23 cellular contexts compared by ENCODE assay signal in genomic region chr5:61827445-61827975, GRCh38.
DNase-seq lines count a peak whose midpoint lies in the region; ATAC-seq and TF ChIP-seq lines count a peak whose summit lies in the region.
"Had no signal": no experiment of that assay in that cellular context is flagged by ENCODE, and none has a peak within 500 bp of the region (broad histone marks: within the 10 kb centered on the region; RNA-seq: fewer than 3 reads in every experiment).

No MANE protein-coding gene starts in this region.

- H3K4me2 ChIP-seq in trophoblast cell (ENCODE audit: low read length) (no peak overlapping the region), Karpas-422 (ENCODE audit: low read depth, low read length, poor library complexity, severe bottlenecking) (no peak overlapping the region)
- H3K4me2 ChIP-seq: A549; BLaER1 treated with 17β-estradiol and CSF1 and Interleukin-3, amounts not matched to agents 10 nM and 100 nM; GM23338 had no signal

- H3K4me3 ChIP-seq in fibroblast of villous mesenchyme (ENCODE audit: low read depth, low read length) (no peak overlapping the region), trophoblast cell (ENCODE audit: low read depth, low read length) (no peak overlapping the region), Karpas-422 (ENCODE audit: low read length) (no peak overlapping the region)
- H3K4me3 ChIP-seq: A549; BLaER1 treated with 17β-estradiol and CSF1 and Interleukin-3, amounts not matched to agents 10 nM and 100 nM; GM12878; GM23338 had no signal

- no peak overlapping the region for H3K23ac ChIP-seq in trophoblast cell (ENCODE audit: low read length)

- no peak overlapping the region for H2BK5ac ChIP-seq in trophoblast cell (ENCODE audit: low read depth, low read length, poor library complexity)

- H3K9me3 ChIP-seq in trophoblast cell (ENCODE audit: insufficient read depth, low read depth, low read length), result peaks cover 1% of the 10 kb centered on the region
- no peaks in the 10 kb centered on the region for H3K9me3 ChIP-seq in Karpas-422 (ENCODE audit: low read length)
- H3K9me3 ChIP-seq: A549, BE2C had no signal

- H3K27ac ChIP-seq in trophoblast cell (ENCODE audit: low read depth, low read length) (no peak overlapping the region), Karpas-422 (ENCODE audit: low read length) (no peak overlapping the region)
- H3K27ac ChIP-seq: A549; BLaER1 treated with 17β-estradiol and CSF1 and Interleukin-3, amounts not matched to agents 10 nM and 100 nM had no signal

- H2BK120ac ChIP-seq in trophoblast cell (ENCODE audit: insufficient read depth, low read length, poor library complexity), result no peak overlapping the region

- no peaks in the 10 kb centered on the region for H4K20me1 ChIP-seq in Karpas-422 (ENCODE audit: insufficient read depth, low read depth, low read length)
- H4K20me1 ChIP-seq: BLaER1 treated with 17β-estradiol and CSF1 and Interleukin-3, amounts not matched to agents 10 nM and 100 nM had no signal

- H3K4me1 ChIP-seq in trophoblast cell (ENCODE audit: control insufficient read depth in 1 of 2, insufficient read depth in 2 of 2, low read length in 2 of 2) (peaks cover 0 to 2% of the 10 kb centered on the region in 2 experiments), Karpas-422 (ENCODE audit: low read length) (no peaks in the 10 kb centered on the region)
- H3K4me1 ChIP-seq: A549; BE2C; BLaER1 treated with 17β-estradiol and CSF1 and Interleukin-3, amounts not matched to agents 10 nM and 100 nM had no signal

- H3K9ac ChIP-seq in trophoblast cell (ENCODE audit: low read length), result no peak overlapping the region
- no peak overlapping the region for H3K9ac ChIP-seq in Karpas-422 (ENCODE audit: low read length)
- H3K9ac ChIP-seq: BLaER1 treated with 17β-estradiol and CSF1 and Interleukin-3, amounts not matched to agents 10 nM and 100 nM had no signal

- H2BK12ac ChIP-seq in trophoblast cell (ENCODE audit: low read length), result no peak overlapping the region

- no peak overlapping the region for H4K91ac ChIP-seq in trophoblast cell (ENCODE audit: low read depth, low read length)

- no CpG with 5 or more reads among the region's 2 CpGs for WGBS in trophoblast cell (ENCODE audit: extremely low coverage, insufficient coverage, insufficient read length)

- H4K12ac ChIP-seq in trophoblast cell (ENCODE audit: low read depth, low read length), result no peak overlapping the region

- H2AFZ ChIP-seq in trophoblast cell (ENCODE audit: insufficient read depth, low read length, poor library complexity) (no peak overlapping the region), Karpas-422 (ENCODE audit: low read length) (no peak overlapping the region)
- H2AFZ ChIP-seq: GM23338 had no signal

- H3K14ac ChIP-seq in trophoblast cell (ENCODE audit: low read length), result no peak overlapping the region

- H3K9me2 ChIP-seq in Karpas-422 (replicated peaks; ENCODE audit: insufficient read depth, low read length), result no peaks in the 10 kb centered on the region

- H3K18ac ChIP-seq in trophoblast cell (ENCODE audit: low read length), result no peak overlapping the region

- H3K27me3 ChIP-seq in trophoblast cell (ENCODE audit: insufficient read depth, low read length), result no peaks in the 10 kb centered on the region
- H3K27me3 ChIP-seq in Karpas-422 (ENCODE audit: low read length), result no peaks in the 10 kb centered on the region
- H3K27me3 ChIP-seq: BE2C; BLaER1 treated with 17β-estradiol and CSF1 and Interleukin-3, amounts not matched to agents 10 nM and 100 nM had no signal

- no peaks in the 10 kb centered on the region for H3K36me3 ChIP-seq in trophoblast cell (ENCODE audit: control insufficient read depth in 1 of 2, insufficient read depth in 2 of 2, low read length in 2 of 2)
- no peaks in the 10 kb centered on the region for H3K36me3 ChIP-seq in Karpas-422 (ENCODE audit: insufficient read depth, low read length)
- H3K36me3 ChIP-seq: BE2C; BLaER1 treated with 17β-estradiol and CSF1 and Interleukin-3, amounts not matched to agents 10 nM and 100 nM had no signal

- H3K79me1 ChIP-seq in trophoblast cell (ENCODE audit: low read length), result no peaks in the 10 kb centered on the region

- no peak for TF ChIP-seq CTCF in fibroblast of villous mesenchyme (IDR thresholded peaks at IDR 0.05; ENCODE audit: insufficient read depth, low read depth, low read length)

- ATAC-seq in GM18873 (IDR thresholded peaks at IDR 0.05; ENCODE audit: low FRiP score, unreplicated experiment), result no peak
- ATAC-seq: A549, GM12878, GM23338, HCT116 had no signal

- H3K4ac ChIP-seq in trophoblast cell (ENCODE audit: low read depth, low read length), result no peak overlapping the region

- DNase-seq in NCI-H226 (peak; percentile 77), amniotic epithelial cell (ENCODE audit: low read depth) (peak; percentile 48), fibroblast of villous mesenchyme (ENCODE audit: low read depth) (peak; percentile 18), trophoblast cell (peak; percentile 7 to 25), NCI-H1417 treated with DMSO at 0.1 percent for 48 hours (lab: John Stamatoyannopoulos, UW) (no peak), Karpas-422 (no peak)
- DNase-seq: 8988T; ACHN; AML-193; BE2C; CD4-positive, alpha-beta T cell; CD8-positive, alpha-beta memory T cell; DMS 273 treated with DMSO at 0.1 percent for 48 hours; DMS79; EL; GDM1; H9 had no signal

- H3K79me2 ChIP-seq in trophoblast cell (ENCODE audit: control insufficient read depth, insufficient read depth, low read length, poor library complexity), result no peaks in the 10 kb centered on the region
- no peaks in the 10 kb centered on the region for H3K79me2 ChIP-seq in Karpas-422 (ENCODE audit: low read length)

- no peak overlapping the region for H2AK5ac ChIP-seq in trophoblast cell (ENCODE audit: low read length)

- H4K8ac ChIP-seq in trophoblast cell (ENCODE audit: low read depth, low read length), result no peak overlapping the region

Comparison
In these comparisons a context has a peak if more than half of its experiments do, and no peak if none do; other contexts are left out.
1. DNase-seq: peak in NCI-H226 (single experiment), amniotic epithelial cell (single experiment), fibroblast of villous mesenchyme (single experiment) and trophoblast cell (2 of 2); none in NCI-H1417 treated with DMSO at 0.1 percent for 48 hours (single experiment) and Karpas-422 (single experiment).